Comparison of ENCODE assay signal across 9 cellular contexts in the genomic region with DNA sequence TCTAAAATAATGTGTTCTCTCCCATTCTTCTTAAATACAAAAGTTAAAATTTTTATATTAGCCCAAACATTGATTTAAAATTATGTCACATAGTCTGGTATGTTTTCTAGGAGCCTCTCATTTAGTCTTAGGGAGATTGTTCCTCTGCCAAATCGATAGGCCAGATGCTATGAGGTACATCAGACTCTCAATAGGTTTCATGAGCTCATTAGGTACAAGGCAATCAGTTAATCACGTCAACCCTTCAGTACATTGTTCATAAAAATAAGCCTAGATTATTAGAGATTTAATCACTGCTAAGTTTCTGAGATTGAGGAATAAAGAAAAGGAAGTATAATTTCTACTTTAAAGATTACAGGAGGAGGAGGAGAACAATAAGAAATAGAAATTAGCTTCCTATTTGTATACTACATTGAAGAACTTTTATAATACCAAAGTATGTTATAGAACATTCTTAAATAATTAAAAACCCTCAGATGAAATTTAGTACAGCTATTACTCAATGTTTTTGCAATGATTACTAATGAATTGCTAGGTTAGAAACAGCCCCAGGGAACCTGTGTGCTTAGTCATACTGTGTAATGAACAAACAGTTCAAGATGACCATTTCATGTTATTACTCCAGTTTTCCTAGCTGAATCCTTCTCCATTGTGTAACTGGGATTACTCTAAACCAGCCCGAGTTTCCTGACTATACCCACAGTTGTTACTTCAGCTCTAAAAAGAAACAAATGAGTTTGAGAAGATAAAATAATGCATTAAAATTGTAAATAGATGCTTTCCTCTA.
DNase-seq lines count a peak whose midpoint lies in the region; ATAC-seq and TF ChIP-seq lines count a peak whose summit lies in the region.
"Had no signal": no experiment of that assay in that cellular context is flagged by ENCODE, and none has a peak within 500 bp of the region (broad histone marks: within the 10 kb centered on the region; RNA-seq: fewer than 3 reads in every experiment).

No MANE protein-coding gene starts in this region.

- no peak overlapping the region for H3K4me3 ChIP-seq in SJSA1
- no peak overlapping the region for H3K4me3 ChIP-seq in foreskin fibroblast (ENCODE audit: low read depth in 1 of 2, low read length in 2 of 2)
- H3K4me3 ChIP-seq in skeletal muscle cell (ENCODE audit: low read depth, low read length): no peak overlapping the region

- H3K27me3 ChIP-seq in SJSA1 (replicated peaks): no peaks in the 10 kb centered on the region

- no peaks in the 10 kb centered on the region for H3K9me3 ChIP-seq in SJSA1 (replicated peaks)

- ATAC-seq in GM21360 (IDR thresholded peaks at IDR 0.05; ENCODE audit: unreplicated experiment): no peak
- no peak for ATAC-seq in GM19035 (IDR thresholded peaks at IDR 0.05; ENCODE audit: unreplicated experiment)
- ATAC-seq: activated CD8-positive, alpha-beta T cell treated with anti-CD3 and anti-CD28 coated beads, Interleukin-2, amount 10 ng/mL, durations not matched to agents 7 days and 5 days had no signal

- peak overlapping the region; percentile 33 for H3K27ac ChIP-seq in SJSA1
- H3K27ac ChIP-seq: parathyroid adenoma had no signal

- TF ChIP-seq CTCF in foreskin fibroblast (IDR thresholded peaks at IDR 0.05; ENCODE audit: low read depth, low read length): no peak

- no peaks in the 10 kb centered on the region for H3K36me3 ChIP-seq in SJSA1

- peak; percentile 37 for DNase-seq in GM04503 (ENCODE audit: low read depth)
- peak; percentile 47 to 50 for DNase-seq in SJSA1 (ENCODE audit: low read depth in 1 of 2, low spot score in 2 of 2)
- peak; percentile 91 to 95 for DNase-seq in foreskin fibroblast
- DNase-seq in skeletal muscle cell (ENCODE audit: low read depth): peak; percentile 91
- DNase-seq in NCI-H187 treated with DMSO at 0.1 percent for 48 hours (lab: John Stamatoyannopoulos, UW): no peak
- DNase-seq: activated CD8-positive, alpha-beta T cell treated with anti-CD3 and anti-CD28 coated beads, Interleukin-2, amount 10 ng/mL, durations not matched to agents 7 days and 5 days had no signal

- 0 out of 2 replicates have a peak, but pooled peaks cover 4% of the 10 kb centered on the region for H3K4me1 ChIP-seq in SJSA1 (replicated peaks)
- H3K4me1 ChIP-seq: parathyroid adenoma had no signal
